ENCODE assay signal across 1 cellular context in the genomic region with DNA sequence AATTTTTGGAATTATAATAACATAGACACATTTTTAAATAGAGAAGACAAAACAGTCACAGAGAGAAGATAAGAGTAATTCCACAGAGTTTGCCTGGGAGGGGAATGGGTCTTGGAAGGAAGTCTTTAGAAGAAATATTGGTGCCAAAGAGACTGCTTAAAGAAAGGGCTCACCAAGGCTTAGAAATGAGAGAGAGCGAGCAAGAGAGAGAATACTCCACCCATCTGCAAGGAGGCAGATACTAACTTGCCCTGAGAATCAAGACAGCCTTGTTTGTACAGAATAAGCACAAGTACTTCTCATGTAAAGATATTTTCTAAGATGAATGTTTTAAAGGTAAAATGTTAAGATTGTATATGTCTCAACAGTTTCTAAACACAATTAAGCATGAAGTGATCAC.
TF ChIP-seq lines count a peak whose summit lies in the region.

No MANE protein-coding gene starts in this region.

TF ChIP-seq in A549, 52 proteins besides CTCF, POLR2A, EP300 and RAD21:
- TF ChIP-seq, protein P1, sequence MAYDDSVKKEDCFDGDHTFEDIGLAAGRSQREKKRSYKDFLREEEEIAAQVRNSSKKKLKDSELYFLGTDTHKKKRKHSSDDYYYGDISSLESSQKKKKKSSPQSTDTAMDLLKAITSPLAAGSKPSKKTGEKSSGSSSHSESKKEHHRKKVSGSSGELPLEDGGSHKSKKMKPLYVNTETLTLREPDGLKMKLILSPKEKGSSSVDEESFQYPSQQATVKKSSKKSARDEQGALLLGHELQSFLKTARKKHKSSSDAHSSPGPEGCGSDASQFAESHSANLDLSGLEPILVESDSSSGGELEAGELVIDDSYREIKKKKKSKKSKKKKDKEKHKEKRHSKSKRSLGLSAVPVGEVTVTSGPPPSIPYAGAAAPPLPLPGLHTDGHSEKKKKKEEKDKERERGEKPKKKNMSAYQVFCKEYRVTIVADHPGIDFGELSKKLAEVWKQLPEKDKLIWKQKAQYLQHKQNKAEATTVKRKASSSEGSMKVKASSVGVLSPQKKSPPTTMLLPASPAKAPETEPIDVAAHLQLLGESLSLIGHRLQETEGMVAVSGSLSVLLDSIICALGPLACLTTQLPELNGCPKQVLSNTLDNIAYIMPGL (CRISPR knock-in tag; IDR thresholded peaks at IDR 0.05; ENCODE audit: borderline replicate concordance): no peak
- TF ChIP-seq FOXS1 (CRISPR knock-in tag; IDR thresholded peaks at IDR 0.05): no peak
- TF ChIP-seq RARB (CRISPR knock-in tag; IDR thresholded peaks at IDR 0.05): no peak
- no peak for TF ChIP-seq HDAC2 (IDR thresholded peaks at IDR 0.05)
- TF ChIP-seq CEBPB (IDR thresholded peaks at IDR 0.05): no peak
- TF ChIP-seq JUN (IDR thresholded peaks at IDR 0.05): no peak
- TF ChIP-seq ESRRA (IDR thresholded peaks at IDR 0.05; ENCODE audit: borderline replicate concordance, low read length): no peak
- no peak for TF ChIP-seq SREBF2 (IDR thresholded peaks at IDR 0.05)
- TF ChIP-seq HOXA7 (CRISPR knock-in tag; IDR thresholded peaks at IDR 0.05): no peak
- TF ChIP-seq HOXB5 (CRISPR knock-in tag; IDR thresholded peaks at IDR 0.05): no peak
- TF ChIP-seq, protein P2, sequence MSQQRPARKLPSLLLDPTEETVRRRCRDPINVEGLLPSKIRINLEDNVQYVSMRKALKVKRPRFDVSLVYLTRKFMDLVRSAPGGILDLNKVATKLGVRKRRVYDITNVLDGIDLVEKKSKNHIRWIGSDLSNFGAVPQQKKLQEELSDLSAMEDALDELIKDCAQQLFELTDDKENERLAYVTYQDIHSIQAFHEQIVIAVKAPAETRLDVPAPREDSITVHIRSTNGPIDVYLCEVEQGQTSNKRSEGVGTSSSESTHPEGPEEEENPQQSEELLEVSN (IDR thresholded peaks at IDR 0.05; ENCODE audit: borderline replicate concordance, low read depth): no peak
TF ChIP-seq in A549: peak in this region for 0.
